Comparison of ENCODE assay signal across 20 cellular contexts in genomic region chr14:64185184-64185583, GRCh38.
DNase-seq lines count a peak whose midpoint lies in the region; ATAC-seq, FAIRE-seq and TF ChIP-seq lines count a peak whose summit lies in the region.
"Had no signal": no experiment of that assay in that cellular context is flagged by ENCODE, and none has a peak within 500 bp of the region (broad histone marks: within the 10 kb centered on the region; RNA-seq: fewer than 3 reads in every experiment).

No MANE protein-coding gene starts in this region.

- BruUV-seq in HepG2 (replicated peaks; lab: Mats Ljungman, UMichigan), result no TSS peak

- CTCF ChIA-PET in HepG2 (lab: Yijun Ruan, JAX; ENCODE audit: low intra/inter-chr PET ratio, low total read pairs), result no interaction called here

- TF ChIP-seq EP300 in HepG2 (IDR thresholded peaks at IDR 0.05; ENCODE audit: low read depth in 2 of 2, low read length in 2 of 2), result no peak
- TF ChIP-seq EP300 in HepG2 (CRISPR knock-in tag; IDR thresholded peaks at IDR 0.05; ENCODE audit: borderline replicate concordance), result no peak
- no peak for TF ChIP-seq EP300 in upper lobe of left lung (IDR thresholded peaks at IDR 0.05)

- no peak for DNase-seq in HepG2 (ENCODE audit: low spot score)
- DNase-seq in right lobe of liver, result no peak
- no peak for DNase-seq in nephron progenitor cell
- DNase-seq in activated gamma-delta T cell treated with Interleukin-2 at 50 U/mL for 16 hours, result no peak
- DNase-seq in upper lobe of left lung, result no peak
- no peak for DNase-seq in ascending aorta (ENCODE audit: low spot score in 2 of 2)
- DNase-seq: CD4-positive, alpha-beta memory T cell; DMS153; DMS79; GDM1; HCEC 1CT; IMR-90 had no signal

- intact Hi-C loops in HepG2 (cut with micrococcal nuclease; ENCODE audit: unreplicated experiment) (no loop called here), right lobe of liver (cut with DNase I) (no loop called here), ascending aorta (cut with DNase I) (no loop called here)

- no peak for FAIRE-seq in HepG2 (lab: Jason Lieb, UNC)
- FAIRE-seq: A204.1, GM12892, GM18507, H54 had no signal

- H3K27me3 ChIP-seq in HepG2 (ENCODE audit: control insufficient read depth in 1 of 2, insufficient read depth in 2 of 2, low read length in 2 of 2), result no peaks in the 10 kb centered on the region
- no peaks in the 10 kb centered on the region for H3K27me3 ChIP-seq in right lobe of liver
- H3K27me3 ChIP-seq in upper lobe of left lung, result no peaks in the 10 kb centered on the region
- H3K27me3 ChIP-seq in ascending aorta, result no peaks in the 10 kb centered on the region
- H3K27me3 ChIP-seq: BLaER1 had no signal

- H3K4me1 Mint-ChIP-seq in activated T-helper 17 cell treated with anti-CD3 and anti-CD28 coated beads, Interleukin-2, amount 50 U/mL, for 72 hours, result no peaks in the 10 kb centered on the region
- H3K4me1 Mint-ChIP-seq in nephron progenitor cell, result peaks cover 33% of the 10 kb centered on the region
- H3K4me1 Mint-ChIP-seq: CD14-positive monocyte had no signal

- TF ChIP-seq CTCF in HepG2 (CRISPR knock-in tag; IDR thresholded peaks at IDR 0.05) (no peak), right lobe of liver (IDR thresholded peaks at IDR 0.05) (no peak), nephron progenitor cell (IDR thresholded peaks at IDR 0.05) (no peak), upper lobe of left lung (IDR thresholded peaks at IDR 0.05) (no peak), ascending aorta (IDR thresholded peaks at IDR 0.05) (no peak)

- no peak overlapping the region for H3K27ac ChIP-seq in HepG2 (ENCODE audit: extremely low read length, insufficient read depth, low read length)
- no peak overlapping the region for H3K27ac ChIP-seq in right lobe of liver
- no peak overlapping the region for H3K27ac ChIP-seq in upper lobe of left lung
- H3K27ac ChIP-seq in ascending aorta, result no peak overlapping the region
- H3K27ac ChIP-seq: BLaER1 had no signal

- H3K9me3 ChIP-seq in HepG2 (ENCODE audit: low read length), result no peaks in the 10 kb centered on the region
- no peaks in the 10 kb centered on the region for H3K9me3 ChIP-seq in right lobe of liver
- no peaks in the 10 kb centered on the region for H3K9me3 ChIP-seq in upper lobe of left lung
- H3K9me3 ChIP-seq in ascending aorta, result no peaks in the 10 kb centered on the region

- no peak overlapping the region for H3K4me3 Mint-ChIP-seq in activated T-helper 17 cell treated with anti-CD3 and anti-CD28 coated beads, Interleukin-2, amount 50 U/mL, for 72 hours
- H3K4me3 Mint-ChIP-seq in nephron progenitor cell, result peak overlapping the region; percentile 15
- H3K4me3 Mint-ChIP-seq: CD14-positive monocyte; CD4-positive, alpha-beta memory T cell; GM23338 had no signal

- no peaks in the 10 kb centered on the region for H3K9me3 Mint-ChIP-seq in activated T-helper 17 cell treated with anti-CD3 and anti-CD28 coated beads, Interleukin-2, amount 50 U/mL, for 72 hours
- peaks cover 35% of the 10 kb centered on the region for H3K9me3 Mint-ChIP-seq in nephron progenitor cell
- H3K9me3 Mint-ChIP-seq: CD4-positive, alpha-beta memory T cell had no signal

- H3K4me1 ChIP-seq in HepG2 (ENCODE audit: insufficient read depth, low read length), result no peaks in the 10 kb centered on the region
- H3K4me1 ChIP-seq in right lobe of liver, result no peaks in the 10 kb centered on the region
- H3K4me1 ChIP-seq in upper lobe of left lung, result no peaks in the 10 kb centered on the region
- H3K4me1 ChIP-seq in ascending aorta, result no peaks in the 10 kb centered on the region
- H3K4me1 ChIP-seq: BLaER1 had no signal

- H3K4me3 ChIP-seq in HepG2 (replicated peaks in 1 of 3; ENCODE audit: insufficient read depth in 1 of 3, low read depth in 2 of 3, low read length in 3 of 3), result no peak overlapping the region
- no peak overlapping the region for H3K4me3 ChIP-seq in right lobe of liver
- no peak overlapping the region for H3K4me3 ChIP-seq in upper lobe of left lung
- H3K4me3 ChIP-seq in ascending aorta, result no peak overlapping the region
- H3K4me3 ChIP-seq: BLaER1 had no signal

- no peak overlapping the region for H3K4me2 ChIP-seq in HepG2 (ENCODE audit: low read depth, low read length)
- H3K4me2 ChIP-seq: BLaER1 had no signal

- no peak overlapping the region for H3K27ac Mint-ChIP-seq in activated T-helper 17 cell treated with anti-CD3 and anti-CD28 coated beads, Interleukin-2, amount 50 U/mL, for 72 hours
- no peak overlapping the region for H3K27ac Mint-ChIP-seq in nephron progenitor cell
- H3K27ac Mint-ChIP-seq: CD14-positive monocyte had no signal

- in situ Hi-C loops in HepG2 (cut with HindIII; ENCODE audit: extremely low pct_ligation_motif_present, low pct_unique_long_range_greater_than_20kb), result no loop called here

- no peak for ATAC-seq in HepG2
- ATAC-seq in right lobe of liver, result no peak
- peak; percentile 35 for ATAC-seq in activated T-helper 17 cell treated with anti-CD3 and anti-CD28 coated beads, Interleukin-2, amount 50 U/mL, for 72 hours (replicated peaks)
- no peak for ATAC-seq in upper lobe of left lung (ENCODE audit: low FRiP score in 2 of 2)
- ATAC-seq: GM23338 had no signal

- POLR2A ChIA-PET in HepG2 (lab: Yijun Ruan, JAX), result no interaction called here

- H3K27me3 Mint-ChIP-seq in activated T-helper 17 cell treated with anti-CD3 and anti-CD28 coated beads, Interleukin-2, amount 50 U/mL, for 72 hours, result no peaks in the 10 kb centered on the region
- H3K27me3 Mint-ChIP-seq in nephron progenitor cell (ENCODE audit: low read depth, poor library complexity), result no peaks in the 10 kb centered on the region
- H3K27me3 Mint-ChIP-seq: CD4-positive, alpha-beta memory T cell had no signal

- H3K79me2 ChIP-seq in HepG2 (ENCODE audit: insufficient read depth, low read length), result no peaks in the 10 kb centered on the region

- no peak overlapping the region for H2AFZ ChIP-seq in HepG2 (ENCODE audit: low read length)
- H2AFZ ChIP-seq: GM23338 had no signal

- no peak for TF ChIP-seq RAD21 in HepG2 (CRISPR knock-in tag; IDR thresholded peaks at IDR 0.05)

- no peaks in the 10 kb centered on the region for H4K20me1 ChIP-seq in HepG2 (ENCODE audit: insufficient read depth, low read length)
- H4K20me1 ChIP-seq: BLaER1 had no signal

- H3K9ac ChIP-seq in HepG2 (ENCODE audit: insufficient read depth, low read depth, low read length), result no peak overlapping the region
- H3K9ac ChIP-seq: BLaER1 had no signal

- H3K36me3 ChIP-seq in HepG2 (replicated peaks in 1 of 2; ENCODE audit: control insufficient read depth in 1 of 2, insufficient read depth in 2 of 2, low read length in 2 of 2) (no peaks in the 10 kb centered on the region), right lobe of liver (peaks cover 0 to 38% (median 14%) of the 10 kb centered on the region in 4 donors), upper lobe of left lung (peaks cover 2 to 50% (median 16%) of the 10 kb centered on the region in 4 donors), ascending aorta (peaks cover 27 to 37% of the 10 kb centered on the region in 2 donors)

- H3K36me3 Mint-ChIP-seq in activated T-helper 17 cell treated with anti-CD3 and anti-CD28 coated beads, Interleukin-2, amount 50 U/mL, for 72 hours (ENCODE audit: low read depth), result peaks cover 77% of the 10 kb centered on the region
- peaks cover 66% of the 10 kb centered on the region for H3K36me3 Mint-ChIP-seq in nephron progenitor cell (ENCODE audit: low read depth)
- H3K36me3 Mint-ChIP-seq: CD14-positive monocyte had no signal

- no peak for TF ChIP-seq POLR2A in HepG2 (IDR thresholded peaks at IDR 0.05; ENCODE audit: insufficient read depth in 1 of 2, low read depth in 2 of 2, low read length in 2 of 2)
- no peak for TF ChIP-seq POLR2A in right lobe of liver (IDR thresholded peaks at IDR 0.05)
- TF ChIP-seq POLR2A in upper lobe of left lung (IDR thresholded peaks at IDR 0.05), result no peak

- WGBS in HepG2 (ENCODE audit: low lambda C conversion rate), result 74% methylated on average over 1 of the region's 1 CpG
- WGBS in right lobe of liver (ENCODE audit: insufficient coverage, low coverage, low lambda C conversion rate, missing lambda C conversion rate), result 100% methylated on average over 1 of the region's 1 CpG
- 100% methylated on average over 1 of the region's 1 CpG for WGBS in upper lobe of left lung, 2 donors

TF ChIP-seq in HepG2, 621 proteins besides CTCF, POLR2A, EP300 and RAD21 (continues in another document):
- no peak for TF ChIP-seq ZBTB26 (CRISPR knock-in tag; IDR thresholded peaks at IDR 0.05; ENCODE audit: borderline replicate concordance)
- no peak for TF ChIP-seq RNF2 (conservative IDR thresholded peaks at IDR 0.05; ENCODE audit: low read depth)
- TF ChIP-seq, protein P1, sequence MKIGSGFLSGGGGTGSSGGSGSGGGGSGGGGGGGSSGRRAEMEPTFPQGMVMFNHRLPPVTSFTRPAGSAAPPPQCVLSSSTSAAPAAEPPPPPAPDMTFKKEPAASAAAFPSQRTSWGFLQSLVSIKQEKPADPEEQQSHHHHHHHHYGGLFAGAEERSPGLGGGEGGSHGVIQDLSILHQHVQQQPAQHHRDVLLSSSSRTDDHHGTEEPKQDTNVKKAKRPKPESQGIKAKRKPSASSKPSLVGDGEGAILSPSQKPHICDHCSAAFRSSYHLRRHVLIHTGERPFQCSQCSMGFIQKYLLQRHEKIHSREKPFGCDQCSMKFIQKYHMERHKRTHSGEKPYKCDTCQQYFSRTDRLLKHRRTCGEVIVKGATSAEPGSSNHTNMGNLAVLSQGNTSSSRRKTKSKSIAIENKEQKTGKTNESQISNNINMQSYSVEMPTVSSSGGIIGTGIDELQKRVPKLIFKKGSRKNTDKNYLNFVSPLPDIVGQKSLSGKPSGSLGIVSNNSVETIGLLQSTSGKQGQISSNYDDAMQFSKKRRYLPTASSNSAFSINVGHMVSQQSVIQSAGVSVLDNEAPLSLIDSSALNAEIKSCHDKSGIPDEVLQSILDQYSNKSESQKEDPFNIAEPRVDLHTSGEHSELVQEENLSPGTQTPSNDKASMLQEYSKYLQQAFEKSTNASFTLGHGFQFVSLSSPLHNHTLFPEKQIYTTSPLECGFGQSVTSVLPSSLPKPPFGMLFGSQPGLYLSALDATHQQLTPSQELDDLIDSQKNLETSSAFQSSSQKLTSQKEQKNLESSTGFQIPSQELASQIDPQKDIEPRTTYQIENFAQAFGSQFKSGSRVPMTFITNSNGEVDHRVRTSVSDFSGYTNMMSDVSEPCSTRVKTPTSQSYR (CRISPR knock-in tag; IDR thresholded peaks at IDR 0.05; ENCODE audit: borderline replicate concordance), result no peak
